In genomic region chr3:30622047-30622545, GRCh38 we compare ENCODE assay signal across 14 cellular contexts. TPM values are rescaled to one million over a fixed set of nuclear protein-coding genes. Genes with fewer than 3 reads are reported as not detected.
DNase-seq lines count a peak whose midpoint lies in the region; ATAC-seq, FAIRE-seq and TF ChIP-seq lines count a peak whose summit lies in the region.
"Had no signal": no experiment of that assay in that cellular context is flagged by ENCODE, and none has a peak within 500 bp of the region (broad histone marks: within the 10 kb centered on the region; RNA-seq: fewer than 3 reads in every experiment).

No MANE protein-coding gene starts in this region.

- H3K4me3 ChIP-seq in HepG2 (replicated peaks in 1 of 3; ENCODE audit: insufficient read depth in 1 of 3, low read depth in 2 of 3, low read length in 3 of 3) (no peak overlapping the region), right lobe of liver (no peak overlapping the region), upper lobe of left lung (no peak overlapping the region)

- H3K27ac ChIP-seq in HepG2 (ENCODE audit: extremely low read length, insufficient read depth, low read length) (no peak overlapping the region), right lobe of liver (no peak overlapping the region), upper lobe of left lung (peak overlapping the region in 3 of 4 donors; percentile 43 to 65 (median 63))

- H3K36me3 ChIP-seq in HepG2 (replicated peaks in 1 of 2; ENCODE audit: control insufficient read depth in 1 of 2, insufficient read depth in 2 of 2, low read length in 2 of 2) (peaks cover 18 to 58% of the 10 kb centered on the region in 2 experiments), right lobe of liver (peaks cover 0 to 2% (median 0%) of the 10 kb centered on the region in 4 donors), upper lobe of left lung (peaks cover 0 to 21% (median 4%) of the 10 kb centered on the region in 4 donors)

- H3K36me3 Mint-ChIP-seq in T-helper 2 cell treated with Interferon-gamma antibody and Interleukin-4, amounts not matched to agents 5 μg/mL and 100 μg/mL, for 36 hours (ENCODE audit: low read depth), result peaks cover 69% of the 10 kb centered on the region
- H3K36me3 Mint-ChIP-seq in memory B cell, result peaks cover 22% of the 10 kb centered on the region

- H3K4me2 ChIP-seq in HepG2 (ENCODE audit: low read depth, low read length), result peak overlapping the region; percentile 52

- TF ChIP-seq POLR2A in HepG2 (IDR thresholded peaks at IDR 0.05; ENCODE audit: insufficient read depth in 1 of 2, low read depth in 2 of 2, low read length in 2 of 2) (no peak), right lobe of liver (IDR thresholded peaks at IDR 0.05) (no peak), upper lobe of left lung (IDR thresholded peaks at IDR 0.05) (no peak)

- peaks cover 6% of the 10 kb centered on the region for H3K9me3 Mint-ChIP-seq in T-helper 2 cell treated with Interferon-gamma antibody and Interleukin-4, amounts not matched to agents 5 μg/mL and 100 μg/mL, for 36 hours
- no peaks in the 10 kb centered on the region for H3K9me3 Mint-ChIP-seq in memory B cell

- H3K4me1 ChIP-seq in HepG2 (ENCODE audit: insufficient read depth, low read length) (peaks cover 100% of the 10 kb centered on the region), right lobe of liver (peaks cover 0 to 29% (median 12%) of the 10 kb centered on the region in 4 donors), upper lobe of left lung (peaks cover 71 to 94% (median 84%) of the 10 kb centered on the region in 4 donors)

- POLR2A ChIA-PET in HepG2 (lab: Yijun Ruan, JAX), result interaction anchor here (1.3 kb wide), 1 partner anchor 274 kb away, joined by 3 read pairs; no protein-coding TSS in a partner anchor

- H3K4me3 Mint-ChIP-seq in T-helper 2 cell treated with Interferon-gamma antibody and Interleukin-4, amounts not matched to agents 5 μg/mL and 100 μg/mL, for 36 hours, result peak overlapping the region; percentile 57
- H3K4me3 Mint-ChIP-seq in memory B cell, result peak overlapping the region; percentile 30

- no peak overlapping the region for H2AFZ ChIP-seq in HepG2 (ENCODE audit: low read length)

- H3K9ac ChIP-seq in HepG2 (ENCODE audit: insufficient read depth, low read depth, low read length), result no peak overlapping the region

- DNase-seq in HepG2 (ENCODE audit: low spot score) (no peak), right lobe of liver (no peak), memory B cell (ENCODE audit: low spot score in 2 of 2) (no peak), upper lobe of left lung (no peak), DMS153 treated with DMSO at 0.1 percent for 48 hours (lab: John Stamatoyannopoulos, UW; ENCODE audit: unreplicated experiment) (no peak), iPS-NIHi11 (ENCODE audit: low spot score) (no peak)
- no peak for DNase-seq in T-helper 2 cell treated with Interferon-gamma antibody and Interleukin-4, amounts not matched to agents 5 μg/mL and 100 μg/mL, for 36 hours (ENCODE audit: low spot score)
- DNase-seq: foreskin fibroblast, GF-D8, NCI-H510A treated with DMSO at 0.1 percent for 48 hours, RPMI8226 had no signal

- FAIRE-seq in HepG2 (lab: Jason Lieb, UNC), result no peak
- FAIRE-seq: H1, islet of Langerhans had no signal

- H3K27me3 ChIP-seq in HepG2 (ENCODE audit: control insufficient read depth in 1 of 2, insufficient read depth in 2 of 2, low read length in 2 of 2) (no peaks in the 10 kb centered on the region), right lobe of liver (no peaks in the 10 kb centered on the region), upper lobe of left lung (no peaks in the 10 kb centered on the region)

- ATAC-seq in HepG2 (no peak), right lobe of liver (no peak), memory B cell (ENCODE audit: low read depth) (no peak), upper lobe of left lung (ENCODE audit: low FRiP score in 2 of 2) (no peak), GM18858 (IDR thresholded peaks at IDR 0.05; ENCODE audit: unreplicated experiment) (no peak)

- TF ChIP-seq CTCF in HepG2 (CRISPR knock-in tag; IDR thresholded peaks at IDR 0.05), result no peak
- TF ChIP-seq CTCF in right lobe of liver (IDR thresholded peaks at IDR 0.05), result no peak
- no peak for TF ChIP-seq CTCF in upper lobe of left lung (IDR thresholded peaks at IDR 0.05)

- TF ChIP-seq EP300 in HepG2 (IDR thresholded peaks at IDR 0.05; ENCODE audit: low read depth in 2 of 2, low read length in 2 of 2), result no peak
- no peak for TF ChIP-seq EP300 in HepG2 (CRISPR knock-in tag; IDR thresholded peaks at IDR 0.05; ENCODE audit: borderline replicate concordance)
- TF ChIP-seq EP300 in upper lobe of left lung (IDR thresholded peaks at IDR 0.05), result no peak

- in situ Hi-C loops in HepG2 (cut with HindIII; ENCODE audit: extremely low pct_ligation_motif_present, low pct_unique_long_range_greater_than_20kb), result no loop called here

- TF ChIP-seq RAD21 in HepG2 (CRISPR knock-in tag; IDR thresholded peaks at IDR 0.05), result no peak

- H3K9me3 ChIP-seq in HepG2 (ENCODE audit: low read length) (no peaks in the 10 kb centered on the region), right lobe of liver (no peaks in the 10 kb centered on the region), upper lobe of left lung (no peaks in the 10 kb centered on the region)

- H3K79me2 ChIP-seq in HepG2 (ENCODE audit: insufficient read depth, low read length), result peaks cover 98% of the 10 kb centered on the region

- H3K27me3 Mint-ChIP-seq in T-helper 2 cell treated with Interferon-gamma antibody and Interleukin-4, amounts not matched to agents 5 μg/mL and 100 μg/mL, for 36 hours (ENCODE audit: low read depth), result no peaks in the 10 kb centered on the region
- no peaks in the 10 kb centered on the region for H3K27me3 Mint-ChIP-seq in memory B cell

- H4K20me1 ChIP-seq in HepG2 (ENCODE audit: insufficient read depth, low read length), result peaks cover 97% of the 10 kb centered on the region

- no TSS peak for BruUV-seq in HepG2 (replicated peaks; lab: Mats Ljungman, UMichigan)

- peak overlapping the region; percentile 82 for H3K27ac Mint-ChIP-seq in T-helper 2 cell treated with Interferon-gamma antibody and Interleukin-4, amounts not matched to agents 5 μg/mL and 100 μg/mL, for 36 hours
- H3K27ac Mint-ChIP-seq in memory B cell, result peak overlapping the region; percentile 81

- H3K4me1 Mint-ChIP-seq in T-helper 2 cell treated with Interferon-gamma antibody and Interleukin-4, amounts not matched to agents 5 μg/mL and 100 μg/mL, for 36 hours (ENCODE audit: low read depth), result peaks cover 84% of the 10 kb centered on the region
- H3K4me1 Mint-ChIP-seq in memory B cell, result peaks cover 58% of the 10 kb centered on the region

- CTCF ChIA-PET in HepG2 (lab: Yijun Ruan, JAX; ENCODE audit: low intra/inter-chr PET ratio, low total read pairs), result no interaction called here

- intact Hi-C loops in HepG2 (cut with micrococcal nuclease; ENCODE audit: unreplicated experiment) (no loop called here), right lobe of liver (cut with DNase I) (no loop called here)

TF ChIP-seq in HepG2, 621 proteins besides CTCF, POLR2A, EP300 and RAD21 (continues in another document):
- TF ChIP-seq, protein P1, sequence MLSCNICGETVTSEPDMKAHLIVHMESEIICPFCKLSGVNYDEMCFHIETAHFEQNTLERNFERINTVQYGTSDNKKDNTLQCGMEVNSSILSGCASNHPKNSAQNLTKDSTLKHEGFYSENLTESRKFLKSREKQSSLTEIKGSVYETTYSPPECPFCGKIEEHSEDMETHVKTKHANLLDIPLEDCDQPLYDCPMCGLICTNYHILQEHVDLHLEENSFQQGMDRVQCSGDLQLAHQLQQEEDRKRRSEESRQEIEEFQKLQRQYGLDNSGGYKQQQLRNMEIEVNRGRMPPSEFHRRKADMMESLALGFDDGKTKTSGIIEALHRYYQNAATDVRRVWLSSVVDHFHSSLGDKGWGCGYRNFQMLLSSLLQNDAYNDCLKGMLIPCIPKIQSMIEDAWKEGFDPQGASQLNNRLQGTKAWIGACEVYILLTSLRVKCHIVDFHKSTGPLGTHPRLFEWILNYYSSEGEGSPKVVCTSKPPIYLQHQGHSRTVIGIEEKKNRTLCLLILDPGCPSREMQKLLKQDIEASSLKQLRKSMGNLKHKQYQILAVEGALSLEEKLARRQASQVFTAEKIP (CRISPR knock-in tag; IDR thresholded peaks at IDR 0.05; ENCODE audit: borderline replicate concordance), result no peak
- no peak for TF ChIP-seq ZNF629 (CRISPR knock-in tag; conservative IDR thresholded peaks at IDR 0.05)

RNA-seq across cellular contexts. Expression of gene TGFBR2, which starts 15.7 kb away (rescaled TPM):
- total RNA-seq in HepG2 (2016; rRNA removed; fragmentation: Illumina TruSeq; extraction: Trizol) (68.1 and 82.2 TPM in 2 replicates), right lobe of liver (10 to 100 TPM; 24.9 to 52.6 (median 45.5) TPM), upper lobe of left lung (100 to 1,000 TPM in 5 of 6 donors, 10 to 100 TPM in 1; 82.8 to 385 (median 285) TPM)
- 25.9 and 27.4 TPM in 2 replicates for total RNA-seq in HepG2 (2016; cell fraction: cytosol; rRNA removed; fragmentation: Illumina TruSeq; extraction: Trizol; ENCODE audit: low read depth)
- total RNA-seq in HepG2 (2016; cell fraction: insoluble cytoplasmic fraction; rRNA removed; fragmentation: Illumina TruSeq; extraction: Trizol), result 66.0 and 82.3 TPM in 2 replicates
- total RNA-seq in HepG2 (2016; cell fraction: membrane; rRNA removed; fragmentation: Illumina TruSeq; extraction: Trizol), result 67.6 and 68.8 TPM in 2 replicates
- 134 and 135 TPM in 2 replicates for total RNA-seq in HepG2 (2016; cell fraction: nucleus; rRNA removed; fragmentation: Illumina TruSeq; extraction: Trizol)
- 187 and 204 TPM in 2 replicates for polyA plus RNA-seq in HepG2 (2011; rRNA removed)
- 141 and 194 TPM in 2 replicates for polyA plus RNA-seq in HepG2 (2011; cell fraction: cytosol; rRNA removed)
- polyA plus RNA-seq in HepG2 (2011; cell fraction: nucleus; rRNA removed), result 105 and 123 TPM in 2 replicates
- polyA plus RNA-seq in HepG2 (2012), result 125 and 162 TPM in 2 replicates
- polyA plus RNA-seq in HepG2 (2016; cell fraction: cytosol; fragmentation: Illumina TruSeq; extraction: Trizol; ENCODE audit: low read depth), result 8.6 and 9.7 TPM in 2 replicates
- 68.0 and 70.0 TPM in 2 replicates for polyA plus RNA-seq in HepG2 (2016; cell fraction: insoluble cytoplasmic fraction; fragmentation: Illumina TruSeq; extraction: Trizol; ENCODE audit: low read depth)
- polyA plus RNA-seq in HepG2 (2016; cell fraction: membrane; fragmentation: Illumina TruSeq; extraction: Trizol; ENCODE audit: low read depth), result 38.2 and 38.9 TPM in 2 replicates
- 134 and 138 TPM in 2 replicates for polyA plus RNA-seq in HepG2 (2016; cell fraction: nucleus; fragmentation: Illumina TruSeq; extraction: Trizol; ENCODE audit: insufficient read depth, low read depth)
- 24.1 and 399 TPM in 2 replicates for polyA minus RNA-seq in HepG2 (2011; rRNA and poly(A)+ RNA removed; ENCODE audit: low replicate concordance)
- polyA minus RNA-seq in HepG2 (2011; cell fraction: cytosol; rRNA and poly(A)+ RNA removed), result 188 and 237 TPM in 2 replicates
- 353 and 432 TPM in 2 replicates for polyA minus RNA-seq in HepG2 (2011; cell fraction: nucleus; rRNA and poly(A)+ RNA removed)

Comparison
In these comparisons a context has a peak if more than half of its experiments do, and no peak if none do; other contexts are left out.
1. H3K27ac ChIP-seq: peak in upper lobe of left lung (3 of 4); none in HepG2 (single experiment) and right lobe of liver (0 of 3).